Comparison of ENCODE assay signal across 24 cellular contexts in the genomic region with DNA sequence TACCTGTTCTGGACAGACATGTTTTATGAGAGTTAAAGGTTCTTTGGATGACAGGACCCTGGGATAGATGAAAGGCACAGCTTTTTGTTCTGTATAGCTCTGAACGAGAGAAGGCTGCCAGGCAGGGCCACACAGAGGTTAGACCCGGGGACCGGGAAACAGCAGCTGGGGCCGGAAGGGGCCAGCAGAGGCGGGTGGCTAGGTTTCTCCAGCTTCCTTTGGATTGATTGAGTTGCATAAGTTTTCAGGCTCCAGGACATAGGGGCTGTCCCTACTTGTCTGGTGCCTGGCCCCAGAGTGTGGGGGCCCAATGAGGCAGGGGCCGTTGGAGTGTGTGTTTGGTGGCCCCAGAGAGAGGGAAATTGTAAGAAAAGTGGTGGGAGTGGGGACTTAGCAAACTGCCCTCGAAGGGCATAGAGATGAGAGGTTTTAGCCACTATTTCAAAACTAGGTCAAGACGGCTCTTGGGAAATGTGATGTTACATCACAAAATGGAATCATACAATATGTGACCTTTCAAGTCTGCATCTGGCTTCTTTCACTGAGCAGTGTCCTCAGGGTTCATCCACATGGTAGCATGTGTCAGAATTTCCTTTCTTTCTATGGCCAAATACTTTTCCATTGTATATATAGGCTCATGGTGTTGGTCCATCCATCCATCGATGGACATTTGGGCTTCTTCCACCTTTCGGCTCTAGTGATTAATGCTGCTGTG. TPM values are rescaled to one million over a fixed set of nuclear protein-coding genes. Genes with fewer than 3 reads are reported as not detected.
DNase-seq lines count a peak whose midpoint lies in the region; ATAC-seq and TF ChIP-seq lines count a peak whose summit lies in the region.
"Had no signal": no experiment of that assay in that cellular context is flagged by ENCODE, and none has a peak within 500 bp of the region (broad histone marks: within the 10 kb centered on the region; RNA-seq: fewer than 3 reads in every experiment).

No MANE protein-coding gene starts in this region.

- H3K4me1 ChIP-seq in lung (ENCODE audit: control insufficient read depth in 2 of 2, insufficient read depth in 2 of 2, low read length in 2 of 2): no peaks in the 10 kb centered on the region
- peaks cover 0 to 12% (median 8%) of the 10 kb centered on the region in 4 donors for H3K4me1 ChIP-seq in tibial artery

- H3K4me3 ChIP-seq in AG10803 (ENCODE audit: low read length): no peak overlapping the region
- H3K4me3 ChIP-seq in fibroblast of pulmonary artery (replicated peaks; ENCODE audit: low read depth, low read length): no peak overlapping the region
- H3K4me3 ChIP-seq in lung: no peak overlapping the region
- no peak overlapping the region for H3K4me3 ChIP-seq in tibial artery
- H3K4me3 ChIP-seq: transverse colon had no signal

- DNase-seq in AG10803 (ENCODE audit: low read depth) (peak; percentile 29), MV-4-11 (lab: John Stamatoyannopoulos, UW) (peak; percentile 75), fibroblast of pulmonary artery (ENCODE audit: low read depth) (peak; percentile 18), lung (ENCODE audit: low spot score) (no peak), tibial artery (no peak), anterior cingulate cortex (lab: John Stamatoyannopoulos, UW) (no peak)
- DNase-seq in stimulated activated CD8-positive, alpha-beta memory T cell treated with anti-CD3 and anti-CD28 coated beads, Interleukin-4, amount 100 ng/mL, for 48 hours: no peak
- DNase-seq: activated CD4-positive, alpha-beta memory T cell treated with anti-CD3 and anti-CD28 coated beads, Interleukin-2, amount 10 ng/mL, durations not matched to agents 7 days and 5 days; activated T-cell treated with anti-CD3 and anti-CD28 coated beads, Interleukin-2, amount 50 U/mL, for 24 hours; CD4-positive, CD25-positive, alpha-beta regulatory T cell; dermis blood vessel endothelial cell; glutamatergic neuron; GOT3; immature natural killer cell; NCI-H1930; transverse colon; WERI-Rb-1 had no signal

- H3K36me3 ChIP-seq in lung (ENCODE audit: control insufficient read depth in 2 of 2, insufficient read depth in 2 of 2, low read length in 2 of 2) (no peaks in the 10 kb centered on the region), tibial artery (no peaks in the 10 kb centered on the region)
- H3K36me3 ChIP-seq: transverse colon, WERI-Rb-1 had no signal

- ATAC-seq in lung (ENCODE audit: insufficient read depth, low FRiP score) (peak; percentile 15), GM21526 (IDR thresholded peaks at IDR 0.05; ENCODE audit: low FRiP score, unreplicated experiment) (no peak)
- ATAC-seq: stimulated activated effector memory CD8-positive, alpha-beta T cell treated with anti-CD3 and anti-CD28 coated beads, Interleukin-12 subunit alpha, Interleukin-12 subunit beta, amount 100 ng/mL, for 72 hours had no signal

- H3K27ac ChIP-seq in lung (ENCODE audit: low read depth in 1 of 2, low read length in 1 of 2): peak overlapping the region in 1 of 2 donors; percentile 6
- H3K27ac ChIP-seq in tibial artery: no peak overlapping the region
- H3K27ac ChIP-seq: RWPE1, transverse colon, WERI-Rb-1 had no signal

- TF ChIP-seq CTCF in AG10803 (conservative IDR thresholded peaks at IDR 0.05; ENCODE audit: low read length): no peak
- TF ChIP-seq CTCF in fibroblast of pulmonary artery (IDR thresholded peaks at IDR 0.05; ENCODE audit: low read length, missing control alignments): no peak
- TF ChIP-seq CTCF in lung (IDR thresholded peaks at IDR 0.05; ENCODE audit: control extremely low read depth, extremely low read depth): no peak
- no peak for TF ChIP-seq CTCF in tibial artery (IDR thresholded peaks at IDR 0.05)

- no peaks in the 10 kb centered on the region for H3K27me3 ChIP-seq in lung (ENCODE audit: control insufficient read depth, insufficient read depth)
- peaks cover 0 to 3% of the 10 kb centered on the region in 2 donors for H3K27me3 ChIP-seq in tibial artery

- 28 to 55% methylated on average over 10 of the region's 10 CpGs for WGBS in lung, 2 donors

- intact Hi-C loops in tibial artery (cut with DNase I; ENCODE audit: low total_unique reads): no loop called here

- H3K9me3 ChIP-seq in lung (ENCODE audit: control insufficient read depth in 2 of 2, insufficient read depth in 1 of 2, low read length in 1 of 2) (no peaks in the 10 kb centered on the region), tibial artery (no peaks in the 10 kb centered on the region)
- H3K9me3 ChIP-seq: transverse colon had no signal

RNA-seq across cellular contexts. Expression of a gene that starts 3.7 kb away (rescaled TPM):
- total RNA-seq in lung: 1 to 10 TPM; 1.5 to 3.6 TPM
- 1 to 10 TPM in 1 of 2 donors, under 1 TPM in 1; 0.69 to 1.5 TPM for polyA plus RNA-seq in lung
- polyA plus RNA-seq: neural cell had no signal

RNA-seq across cellular contexts. Expression of a gene that starts 13.8 kb away (rescaled TPM):
- total RNA-seq in lung: not detected
- polyA plus RNA-seq in lung: under 1 TPM in 1 of 2 donors, not detected in 1; 0.08 TPM
- total RNA-seq: A673; activated CD4-positive, alpha-beta memory T cell treated with anti-CD3 and anti-CD28 coated beads, Interleukin-2, amount 10 ng/mL, durations not matched to agents 7 days and 5 days; CD4-positive, CD25-positive, alpha-beta regulatory T cell; dermis blood vessel endothelial cell; pulmonary artery endothelial cell; T-helper 1 cell treated with Interleukin-12 subunit alpha and Interleukin-12 subunit beta and Interleukin-4 antibody, amounts not matched to agents 30 ng/mL and 1 ng/mL, for 36 hours; transverse colon had no signal
- polyA plus RNA-seq: CD4-positive, CD25-positive, alpha-beta regulatory T cell; immature natural killer cell; neural cell had no signal

RNA-seq across cellular contexts. Expression of a gene that starts 30.9 kb away (rescaled TPM):
- total RNA-seq in lung: 1 to 10 TPM in 1 of 2 donors, under 1 TPM in 1; 0.65 to 1.2 TPM
- under 1 TPM; 0.61 to 0.63 TPM for polyA plus RNA-seq in lung
- polyA plus RNA-seq: neural cell had no signal

RNA-seq across cellular contexts. Expression of a gene that starts 55.4 kb away (rescaled TPM):
- 10 to 100 TPM; 11.3 to 31.6 TPM for total RNA-seq in lung
- 10 to 100 TPM; 24.4 to 42.9 TPM for polyA plus RNA-seq in lung

Comparison
In these comparisons a context has a peak if more than half of its experiments do, and no peak if none do; other contexts are left out.
1. DNase-seq: peak in AG10803 (single experiment), MV-4-11 (single experiment) and fibroblast of pulmonary artery (single experiment); none in lung (single experiment), stimulated activated CD8-positive, alpha-beta memory T cell treated with anti-CD3 and anti-CD28 coated beads, Interleukin-4, amount 100 ng/mL, for 48 hours (single experiment), tibial artery (0 of 2) and anterior cingulate cortex (0 of 58).